Comparison of ENCODE assay signal across 30 cellular contexts in genomic region chr4:168594121-168594520, GRCh38.
"Had no signal": no experiment of that assay in that cellular context is flagged by ENCODE, and none has a peak within 500 bp of the region (broad histone marks: within the 10 kb centered on the region; RNA-seq: fewer than 3 reads in every experiment).

No MANE protein-coding gene starts in this region.

- H3K9me3 ChIP-seq: SJCRH30 had no signal

- H3K27me3 ChIP-seq: brain microvascular endothelial cell, SJCRH30 had no signal

- H3K36me3 ChIP-seq: brain microvascular endothelial cell, SJCRH30, WERI-Rb-1 had no signal

- ATAC-seq: activated CD8-positive, alpha-beta T cell treated with anti-CD3 and anti-CD28 coated beads for 36 hours; activated naive CD4-positive, alpha-beta T cell treated with anti-CD3 and anti-CD28 coated beads, Interleukin-2, amount 50 U/mL, for 72 hours; activated T-cell treated with anti-CD3 and anti-CD28 coated beads, Interleukin-2, amount 50 U/mL, for 72 hours; activated T-helper 17 cell treated with anti-CD3 and anti-CD28 coated beads, Interleukin-2, amount 50 U/mL, for 72 hours had no signal

- H3K27ac ChIP-seq: brain microvascular endothelial cell, SJCRH30, SK-N-MC, WERI-Rb-1 had no signal

- DNase-seq: activated CD4-positive, alpha-beta T cell treated with anti-CD3 and anti-CD28 coated beads for 1 hour; activated CD4-positive, alpha-beta T cell treated with anti-CD3 and anti-CD28 coated beads, Interleukin-2, amount 10 ng/mL, durations not matched to agents 24 days and 14 days; activated CD4-positive, alpha-beta T cell treated with anti-CD3 and anti-CD28 coated beads, Interleukin-2, amount 50 U/mL, for 4 hours; activated CD4-positive, CD25-positive, alpha-beta regulatory T cell; activated CD8-positive, alpha-beta T cell treated with anti-CD3 and anti-CD28 coated beads for 36 hours; activated gamma-delta T cell; activated naive CD4-positive, alpha-beta T cell treated with Interleukin-2 at 50 U/mL for 16 hours; activated T-cell treated with anti-CD3 and anti-CD28 coated beads, Interleukin-2, amount 50 U/mL, for 1 hour; activated T-cell treated with anti-CD3 and anti-CD28 coated beads, Interleukin-2, amount 50 U/mL, for 72 hours; anterior cingulate cortex; brain microvascular endothelial cell; Kasumi-1; KG1; MM.1S; NCI-H146; NCI-H187; NCI-H2029 treated with DMSO at 0.1 percent for 48 hours; NCI-H2107; NCI-H2171; NCI-H510A; NCI-H526; NCI-H748 treated with DMSO at 0.1 percent for 48 hours; NK-92 treated with Interleukin-12 subunit alpha and Interleukin-12 subunit beta, amount 100 ng/mL, for 24 hours; SHP77; SJCRH30; T1000; WERI-Rb-1 had no signal

- H3K4me3 ChIP-seq: SJCRH30, SK-N-MC had no signal
